Comparison of ENCODE assay signal across 9 cellular contexts in genomic region chr9:137198748-137199276, GRCh38. TPM values are rescaled to one million over a fixed set of nuclear protein-coding genes. Genes with fewer than 3 reads are reported as not detected.
DNase-seq lines count a peak whose midpoint lies in the region; ATAC-seq, FAIRE-seq and TF ChIP-seq lines count a peak whose summit lies in the region.
"Had no signal": no experiment of that assay in that cellular context is flagged by ENCODE, and none has a peak within 500 bp of the region (broad histone marks: within the 10 kb centered on the region; RNA-seq: fewer than 3 reads in every experiment).

No MANE protein-coding gene starts in this region.

- no peak overlapping the region for H3K27ac Mint-ChIP-seq in T-helper 17 cell

- H3K36me3 ChIP-seq in SK-N-SH (replicated peaks in 1 of 2; ENCODE audit: control insufficient read depth in 1 of 2, insufficient read depth in 2 of 2, low read length in 1 of 2) = no peaks in the 10 kb centered on the region
- no peaks in the 10 kb centered on the region for H3K36me3 ChIP-seq in small intestine (ENCODE audit: control insufficient read depth in 2 of 2, insufficient read depth in 2 of 2, low read length in 2 of 2)

- no peak for TF ChIP-seq RAD21 in SK-N-SH (IDR thresholded peaks at IDR 0.05; ENCODE audit: low read length)

- ATAC-seq in SK-N-SH treated with all-trans-retinoic acid at 6 μM for 48 hours = no peak
- no peak for ATAC-seq in T-helper 17 cell
- no peak for ATAC-seq in HG03342 (IDR thresholded peaks at IDR 0.05; ENCODE audit: unreplicated experiment)

- H4K20me1 ChIP-seq in SK-N-SH (ENCODE audit: insufficient read depth) = peaks cover 43% of the 10 kb centered on the region

- no peak overlapping the region for H3K9ac ChIP-seq in SK-N-SH

- TF ChIP-seq CTCF in SK-N-SH (IDR thresholded peaks at IDR 0.05) (no peak), fibroblast of pulmonary artery (IDR thresholded peaks at IDR 0.05; ENCODE audit: low read length, missing control alignments) (no peak)

- WGBS in SK-N-SH (ENCODE audit: low lambda C conversion rate) = 89% methylated on average over 12 of the region's 15 CpGs
- WGBS in small intestine, 3 donors = 9 to 60% (median 52%) methylated on average over 15 of the region's 15 CpGs

- peaks cover 14% of the 10 kb centered on the region for H3F3A ChIP-seq in SK-N-SH (replicated peaks; ENCODE audit: insufficient read depth)

- H3K27me3 Mint-ChIP-seq in T-helper 17 cell = no peaks in the 10 kb centered on the region

- H3K27me3 ChIP-seq in SK-N-SH (ENCODE audit: insufficient read depth) = no peaks in the 10 kb centered on the region
- no peaks in the 10 kb centered on the region for H3K27me3 ChIP-seq in small intestine (ENCODE audit: control insufficient read depth in 2 of 2, insufficient read depth in 2 of 2, low read length in 2 of 2)

- CTCF ChIA-PET in SK-N-SH (lab: Yijun Ruan, JAX) = interaction anchor here (0.8 to 1.7 kb wide), 6 partner anchors 9 to 69 kb away, joined by 3 to 6 read pairs (median 4); partner anchors contain the start of genes ANAPC2, RNF224, SSNA1 and TUBB4B

- no peak overlapping the region for H3K27ac ChIP-seq in SK-N-SH (ENCODE audit: low read depth in 2 of 2, low read length in 1 of 2)
- H3K27ac ChIP-seq in small intestine (ENCODE audit: low read depth in 1 of 2, low read length in 1 of 2) = peak overlapping the region; percentile 94 to 99

- H3K4me3 ChIP-seq in SK-N-SH (ENCODE audit: low read depth in 2 of 2, low read length in 1 of 2) = no peak overlapping the region; a peak in 1 of 4 replicates
- peak overlapping the region; percentile 46 for H3K4me3 ChIP-seq in fibroblast of pulmonary artery (replicated peaks; ENCODE audit: low read depth, low read length)
- H3K4me3 ChIP-seq in small intestine (ENCODE audit: low read depth in 1 of 2, low read length in 2 of 2) = peak overlapping the region; percentile 82 to 95

- H3K79me2 ChIP-seq in SK-N-SH (ENCODE audit: insufficient read depth) = peaks cover 68% of the 10 kb centered on the region

- POLR2A ChIA-PET in SK-N-SH (lab: Yijun Ruan, JAX) = interaction anchor here (0.6 to 2.5 kb wide), 4 partner anchors 10 to 366 kb away, joined by 3 to 20 read pairs (median 5); partner anchors contain the start of genes ANAPC2, SSNA1 and TUBB4B

- no peaks in the 10 kb centered on the region for H3K9me3 ChIP-seq in SK-N-SH
- H3K9me3 ChIP-seq in T-helper 17 cell (ENCODE audit: control insufficient read depth, low read length, poor library complexity, severe bottlenecking) = no peaks in the 10 kb centered on the region
- no peaks in the 10 kb centered on the region for H3K9me3 ChIP-seq in small intestine (ENCODE audit: control insufficient read depth, low read depth)

- no peaks in the 10 kb centered on the region for H3K36me3 Mint-ChIP-seq in T-helper 17 cell (ENCODE audit: low read depth)

- no peak overlapping the region for H2AFZ ChIP-seq in SK-N-SH (ENCODE audit: low read depth)

- H3K4me1 Mint-ChIP-seq in T-helper 17 cell = peaks cover 16% of the 10 kb centered on the region

- peak overlapping the region; percentile 86 for H3K4me2 ChIP-seq in SK-N-SH

- H3K4me3 Mint-ChIP-seq in T-helper 17 cell = peak overlapping the region; percentile 1

- H3K9me2 ChIP-seq in SK-N-SH = no peaks in the 10 kb centered on the region

- H3K4me1 ChIP-seq in SK-N-SH (ENCODE audit: control insufficient read depth in 1 of 2, insufficient read depth in 2 of 2, low read depth in 1 of 2, low read length in 1 of 2) = peaks cover 12 to 34% of the 10 kb centered on the region in 2 experiments; a peak in 3 of 4 replicates
- H3K4me1 ChIP-seq in small intestine (ENCODE audit: control insufficient read depth in 2 of 2, insufficient read depth in 1 of 2, low read depth in 1 of 2, low read length in 1 of 2) = no peaks in the 10 kb centered on the region

- DNase-seq in SK-N-SH (no peak), T-helper 17 cell (no peak), fibroblast of pulmonary artery (ENCODE audit: low read depth) (no peak), small intestine (peak; percentile 54), mucosa of gallbladder (ENCODE audit: low spot score) (no peak), epidermal melanocyte (ENCODE audit: insufficient read length, low spot score) (no peak)
- DNase-seq: dermis blood vessel endothelial cell had no signal

- TF ChIP-seq EP300 in SK-N-SH (IDR thresholded peaks at IDR 0.05; ENCODE audit: borderline replicate concordance in 1 of 2, low read depth in 1 of 2, low read length in 1 of 2) = no peak

- FAIRE-seq in small intestine (lab: Jason Lieb, UNC) = no peak

TF ChIP-seq in SK-N-SH, 30 proteins besides CTCF, POLR2A, EP300 and RAD21 (continues in another document):
- TF ChIP-seq RCOR1 (IDR thresholded peaks at IDR 0.05; ENCODE audit: low read length) = no peak
- TF ChIP-seq TAF1 (IDR thresholded peaks at IDR 0.05; ENCODE audit: borderline replicate concordance, low read depth, low read length) = no peak
- TF ChIP-seq SIN3A (IDR thresholded peaks at IDR 0.05; ENCODE audit: borderline replicate concordance, low read depth, low read length) = no peak
- no peak for TF ChIP-seq EZH2phosphoT487 (IDR thresholded peaks at IDR 0.05; ENCODE audit: borderline replicate concordance, low read depth)
- no peak for TF ChIP-seq USF2 (IDR thresholded peaks at IDR 0.05; ENCODE audit: borderline replicate concordance, low read depth, low read length)
- no peak for TF ChIP-seq FOXJ3 (CRISPR knock-in tag; IDR thresholded peaks at IDR 0.05)
- no peak for TF ChIP-seq SMC3 (IDR thresholded peaks at IDR 0.05; ENCODE audit: low read depth, low read length)
- TF ChIP-seq GABPA (IDR thresholded peaks at IDR 0.05; ENCODE audit: low read depth) = no peak
- TF ChIP-seq NFIC (IDR thresholded peaks at IDR 0.05; ENCODE audit: borderline replicate concordance) = no peak

TF ChIP-seq in SK-N-SH treated with all-trans-retinoic acid at 6 μM for 48 hours, 23 proteins besides CTCF, POLR2A, EP300 and RAD21 (continues in another document):
- no peak for TF ChIP-seq ISL1 (CRISPR knock-in tag; IDR thresholded peaks at IDR 0.05)
- no peak for TF ChIP-seq ZFP30 (CRISPR knock-in tag; IDR thresholded peaks at IDR 0.05)
- TF ChIP-seq OSR1 (CRISPR knock-in tag; IDR thresholded peaks at IDR 0.05) = no peak
- TF ChIP-seq PATZ1 (CRISPR knock-in tag; IDR thresholded peaks at IDR 0.05; ENCODE audit: borderline replicate concordance) = no peak
- no peak for TF ChIP-seq ARNTL (CRISPR knock-in tag; IDR thresholded peaks at IDR 0.05; ENCODE audit: borderline replicate concordance, low read depth)
- no peak for TF ChIP-seq TCF4 (CRISPR knock-in tag; IDR thresholded peaks at IDR 0.05; ENCODE audit: borderline replicate concordance)
- no peak for TF ChIP-seq BACH2 (CRISPR knock-in tag; IDR thresholded peaks at IDR 0.05; ENCODE audit: borderline replicate concordance)
- TF ChIP-seq ZFP3 (CRISPR knock-in tag; IDR thresholded peaks at IDR 0.05) = no peak
- no peak for TF ChIP-seq GLIS3 (CRISPR knock-in tag; IDR thresholded peaks at IDR 0.05)
- no peak for TF ChIP-seq CSDC2 (CRISPR knock-in tag; IDR thresholded peaks at IDR 0.05)

RNA-seq across cellular contexts. Expression of gene TPRN, which starts 1.7 kb away (rescaled TPM):
- polyA plus RNA-seq in SK-N-SH (2012; rRNA removed) (4.4 and 5.2 TPM in 2 replicates), small intestine (10 to 100 TPM; 57.0 to 98.4 (median 74.8) TPM)
- polyA plus RNA-seq in SK-N-SH (2012; cell fraction: cytosol; rRNA removed) = 2.8 and 3.7 TPM in 2 replicates
- 9.6 and 15.0 TPM in 2 replicates for polyA plus RNA-seq in SK-N-SH (2012; cell fraction: nucleus; rRNA removed)
- total RNA-seq in T-helper 17 cell (1 to 10 TPM; 5.7 to 6.3 TPM), mucosa of gallbladder (74.4 TPM)

RNA-seq across cellular contexts. Expression of gene TMEM203, which starts 6.6 kb away (rescaled TPM):
- polyA plus RNA-seq in SK-N-SH (2012; rRNA removed) = 55.6 and 57.0 TPM in 2 replicates
- 52.2 and 56.4 TPM in 2 replicates for polyA plus RNA-seq in SK-N-SH (2012; cell fraction: cytosol; rRNA removed)
- 23.8 and 26.0 TPM in 2 replicates for polyA plus RNA-seq in SK-N-SH (2012; cell fraction: nucleus; rRNA removed)
- 10 to 100 TPM; 21.3 to 21.4 TPM for total RNA-seq in T-helper 17 cell
- polyA plus RNA-seq in small intestine = 10 to 100 TPM; 33.0 to 38.2 (median 35.3) TPM
- total RNA-seq in mucosa of gallbladder = 37.6 TPM

RNA-seq across cellular contexts. Expression of gene NDOR1, which starts 6.7 kb away (rescaled TPM):
- polyA plus RNA-seq in SK-N-SH (2012; rRNA removed) (7.9 and 8.6 TPM in 2 replicates), small intestine (10 to 100 TPM in 2 of 3 donors, 1 to 10 TPM in 1; 9.2 to 15.3 (median 14.3) TPM)
- polyA plus RNA-seq in SK-N-SH (2012; cell fraction: cytosol; rRNA removed) = 1.9 and 3.1 TPM in 2 replicates
- 53.4 and 68.6 TPM in 2 replicates for polyA plus RNA-seq in SK-N-SH (2012; cell fraction: nucleus; rRNA removed)
- total RNA-seq in T-helper 17 cell (10 to 100 TPM; 24.0 to 30.7 TPM), mucosa of gallbladder (29.5 TPM)

RNA-seq across cellular contexts. Expression of gene SSNA1, which starts 10.3 kb away (rescaled TPM):
- polyA plus RNA-seq in SK-N-SH (2012; rRNA removed) = 100 and 124 TPM in 2 replicates
- 63.2 and 93.5 TPM in 2 replicates for polyA plus RNA-seq in SK-N-SH (2012; cell fraction: cytosol; rRNA removed)
- polyA plus RNA-seq in SK-N-SH (2012; cell fraction: nucleus; rRNA removed) = 49.5 and 65.7 TPM in 2 replicates
- total RNA-seq in T-helper 17 cell = 10 to 100 TPM; 39.4 to 48.3 TPM
- polyA plus RNA-seq in small intestine = 100 to 1,000 TPM in 2 of 3 donors, 10 to 100 TPM in 1; 92.0 to 146 (median 113) TPM
- 65.7 TPM for total RNA-seq in mucosa of gallbladder

RNA-seq across cellular contexts. Expression of gene ANAPC2, which starts 10.5 kb away (rescaled TPM):
- polyA plus RNA-seq in SK-N-SH (2012; rRNA removed) = 35.1 and 37.7 TPM in 2 replicates
- polyA plus RNA-seq in SK-N-SH (2012; cell fraction: cytosol; rRNA removed) = 8.3 and 13.2 TPM in 2 replicates
- polyA plus RNA-seq in SK-N-SH (2012; cell fraction: nucleus; rRNA removed) = 195 and 222 TPM in 2 replicates
- total RNA-seq in T-helper 17 cell = 100 to 1,000 TPM; 114 to 116 TPM
- polyA plus RNA-seq in small intestine = 10 to 100 TPM; 20.0 to 39.6 (median 34.4) TPM
- total RNA-seq in mucosa of gallbladder = 64.6 TPM

Comparison
In these comparisons a context has a peak if more than half of its experiments do, and no peak if none do; other contexts are left out.
1. H3K27ac ChIP-seq: peak in small intestine (2 of 2); none in SK-N-SH (0 of 2).
2. H3K4me3 ChIP-seq: peak in fibroblast of pulmonary artery (single experiment) and small intestine (2 of 2); none in SK-N-SH (0 of 2).
3. RNA of gene TPRN, which starts 1.7 kb away (total RNA-seq): 74.4 TPM in mucosa of gallbladder (single experiment); 5.7 to 6.3 TPM in T-helper 17 cell; every median in the first group is over 10 times any median in the second.